9 cellular contexts compared by ENCODE assay signal in the genomic region with DNA sequence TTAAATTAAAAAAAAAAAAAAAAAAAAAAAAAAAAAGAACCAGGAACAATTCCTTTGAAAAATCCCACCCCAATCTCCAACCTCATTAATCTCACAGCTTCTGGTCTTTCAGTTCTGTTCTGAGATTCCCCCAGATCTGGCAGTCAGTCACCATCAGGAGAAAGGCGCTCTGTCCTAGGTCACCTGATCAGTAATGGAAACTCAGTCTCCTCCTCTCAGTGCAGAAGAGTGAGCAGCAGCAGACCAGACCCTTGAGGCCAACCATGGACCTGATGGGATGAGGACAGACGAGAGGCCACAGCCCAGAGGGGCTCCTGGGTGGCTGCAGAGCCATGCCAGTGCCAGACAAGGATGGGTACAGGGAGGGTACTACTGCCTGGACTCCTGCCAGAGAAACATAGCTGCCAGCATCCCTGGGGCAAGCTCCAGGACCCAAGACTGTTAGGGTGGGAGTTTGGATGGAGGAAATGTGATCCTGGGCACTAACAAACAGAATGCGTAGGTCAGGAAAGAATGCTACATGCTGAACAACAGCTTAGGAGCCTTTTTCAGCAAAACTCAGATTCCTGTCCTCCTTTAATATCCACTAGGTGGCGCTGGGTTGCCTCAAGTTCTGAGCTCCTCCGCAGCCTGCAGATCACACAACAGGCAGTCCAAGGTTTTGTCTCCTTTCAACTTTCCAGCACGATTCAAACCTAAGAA. TPM values are rescaled to one million over a fixed set of nuclear protein-coding genes. Genes with fewer than 3 reads are reported as not detected.
A peak's percentile ranks its signal among the peaks of the same experiment; 100 is the strongest.
DNase-seq lines count a peak whose midpoint lies in the region; ATAC-seq and TF ChIP-seq lines count a peak whose summit lies in the region.
"Had no signal": no experiment of that assay in that cellular context is flagged by ENCODE, and none has a peak within 500 bp of the region (broad histone marks: within the 10 kb centered on the region; RNA-seq: fewer than 3 reads in every experiment).

No MANE protein-coding gene starts in this region.

- H3K4me3 Mint-ChIP-seq in HFFc6 (no peak overlapping the region), memory B cell (no peak overlapping the region)
- no peak overlapping the region for H3K4me3 Mint-ChIP-seq in activated CD4-positive, alpha-beta memory T cell treated with anti-CD3 and anti-CD28 coated beads for 36 hours
- no peak overlapping the region for H3K4me3 Mint-ChIP-seq in stimulated activated naive B cell treated with anti-CD40 and anti-IgM and Interleukin-4, amounts not matched to agents 10 μg/mL and 1 μg/mL and 100 μg/mL, for 72 hours

- H3K4me1 ChIP-seq in effector memory CD4-positive, alpha-beta T cell (ENCODE audit: control insufficient read depth, insufficient read depth, low read length, poor library complexity, severe bottlenecking): no peaks in the 10 kb centered on the region

- intact Hi-C loops in activated CD4-positive, alpha-beta memory T cell treated with anti-CD3 and anti-CD28 coated beads for 36 hours (cut with micrococcal nuclease): loop anchor here (2.0 to 5.0 kb wide), 2 partner anchors 74 to 256 kb away; a partner anchor contains a TSS

- H3K27me3 ChIP-seq in effector memory CD4-positive, alpha-beta T cell (replicated peaks; ENCODE audit: control insufficient read depth, insufficient read depth, low read length, poor library complexity, severe bottlenecking): no peaks in the 10 kb centered on the region

- CTCF ChIA-PET in activated CD4-positive, alpha-beta memory T cell treated with anti-CD3 and anti-CD28 coated beads for 36 hours (lab: Charles Lee): interaction anchor here (0.6 to 7.0 kb wide), 48 partner anchors 9 to 543 kb away, joined by 3 to 66 read pairs (median 4); a partner anchor contains a TSS

- no peak overlapping the region for H3K4me3 ChIP-seq in effector memory CD4-positive, alpha-beta T cell (ENCODE audit: insufficient read depth, low read depth, low read length, poor library complexity, severe bottlenecking)

- no peak overlapping the region for H3K27ac ChIP-seq in effector memory CD4-positive, alpha-beta T cell (ENCODE audit: insufficient read depth, low read length, poor library complexity, severe bottlenecking)

- H3K9me3 ChIP-seq in effector memory CD4-positive, alpha-beta T cell (ENCODE audit: control insufficient read depth, low read length): no peaks in the 10 kb centered on the region

- H3K36me3 ChIP-seq in effector memory CD4-positive, alpha-beta T cell (ENCODE audit: control insufficient read depth, insufficient read depth, low read length): peaks cover 13% of the 10 kb centered on the region

- H3K36me3 Mint-ChIP-seq in HFFc6 (ENCODE audit: low read depth): peaks cover 13% of the 10 kb centered on the region; the same call in 1 of the 2 replicates
- peaks cover 14% of the 10 kb centered on the region for H3K36me3 Mint-ChIP-seq in activated CD4-positive, alpha-beta memory T cell treated with anti-CD3 and anti-CD28 coated beads for 36 hours
- peaks cover 6% of the 10 kb centered on the region for H3K36me3 Mint-ChIP-seq in memory B cell
- H3K36me3 Mint-ChIP-seq in stimulated activated naive B cell treated with anti-CD40 and anti-IgM and Interleukin-4, amounts not matched to agents 10 μg/mL and 1 μg/mL and 100 μg/mL, for 72 hours: peaks cover 30 to 54% of the 10 kb centered on the region in 2 donors

- H3K4me1 Mint-ChIP-seq in HFFc6 (ENCODE audit: low read depth) (peaks cover 20% of the 10 kb centered on the region), memory B cell (peaks cover 5% of the 10 kb centered on the region)
- no peaks in the 10 kb centered on the region for H3K4me1 Mint-ChIP-seq in activated CD4-positive, alpha-beta memory T cell treated with anti-CD3 and anti-CD28 coated beads for 36 hours (ENCODE audit: low read depth)
- no peaks in the 10 kb centered on the region for H3K4me1 Mint-ChIP-seq in stimulated activated naive B cell treated with anti-CD40 and anti-IgM and Interleukin-4, amounts not matched to agents 10 μg/mL and 1 μg/mL and 100 μg/mL, for 72 hours

- no peak overlapping the region; the same call in 1 of the 2 replicates for H3K27ac Mint-ChIP-seq in HFFc6
- H3K27ac Mint-ChIP-seq in activated CD4-positive, alpha-beta memory T cell treated with anti-CD3 and anti-CD28 coated beads for 36 hours: no peak overlapping the region
- H3K27ac Mint-ChIP-seq in memory B cell: no peak overlapping the region
- no peak overlapping the region for H3K27ac Mint-ChIP-seq in stimulated activated naive B cell treated with anti-CD40 and anti-IgM and Interleukin-4, amounts not matched to agents 10 μg/mL and 1 μg/mL and 100 μg/mL, for 72 hours

- POLR2A ChIA-PET in activated CD4-positive, alpha-beta memory T cell treated with anti-CD3 and anti-CD28 coated beads for 36 hours (lab: Charles Lee): interaction anchor here (0.6 to 1.2 kb wide), 3 partner anchors 10 to 21 kb away, joined by 3 read pairs; no protein-coding TSS in a partner anchor

- peak; percentile 79 for ATAC-seq in memory B cell (ENCODE audit: low read depth)
- ATAC-seq in stimulated activated naive B cell treated with anti-CD40 and anti-IgM and Interleukin-4, amounts not matched to agents 10 μg/mL and 1 μg/mL and 100 μg/mL, for 72 hours (replicated peaks): peak; percentile 82 to 90
- no peak for ATAC-seq in HG03432 (IDR thresholded peaks at IDR 0.05; ENCODE audit: unreplicated experiment)

- H3K27me3 Mint-ChIP-seq in HFFc6 (ENCODE audit: insufficient read depth): no peaks in the 10 kb centered on the region; the same call in none of the 2 replicates
- H3K27me3 Mint-ChIP-seq in activated CD4-positive, alpha-beta memory T cell treated with anti-CD3 and anti-CD28 coated beads for 36 hours: no peaks in the 10 kb centered on the region
- no peaks in the 10 kb centered on the region for H3K27me3 Mint-ChIP-seq in memory B cell
- H3K27me3 Mint-ChIP-seq in stimulated activated naive B cell treated with anti-CD40 and anti-IgM and Interleukin-4, amounts not matched to agents 10 μg/mL and 1 μg/mL and 100 μg/mL, for 72 hours: no peaks in the 10 kb centered on the region

- peak; percentile 94 for TF ChIP-seq CTCF in HFFc6 (IDR thresholded peaks at IDR 0.05)

- H3K9me3 Mint-ChIP-seq in HFFc6: no peaks in the 10 kb centered on the region
- no peaks in the 10 kb centered on the region for H3K9me3 Mint-ChIP-seq in activated CD4-positive, alpha-beta memory T cell treated with anti-CD3 and anti-CD28 coated beads for 36 hours
- H3K9me3 Mint-ChIP-seq in memory B cell: no peaks in the 10 kb centered on the region
- H3K9me3 Mint-ChIP-seq in stimulated activated naive B cell treated with anti-CD40 and anti-IgM and Interleukin-4, amounts not matched to agents 10 μg/mL and 1 μg/mL and 100 μg/mL, for 72 hours: no peaks in the 10 kb centered on the region

- DNase-seq in CD1c-positive myeloid dendritic cell (ENCODE audit: extremely low spot score): peak; percentile 78
- peak; percentile 73 for DNase-seq in HFFc6
- peak; percentile 61 for DNase-seq in NCI-H748 (lab: John Stamatoyannopoulos, UW; ENCODE audit: unreplicated experiment)
- peak; percentile 62 for DNase-seq in activated CD4-positive, alpha-beta memory T cell treated with anti-CD3 and anti-CD28 coated beads for 36 hours
- peak; percentile 5 to 34 (median 20) for DNase-seq in effector memory CD4-positive, alpha-beta T cell
- DNase-seq in memory B cell (ENCODE audit: low spot score in 2 of 2): peak; percentile 48 to 55
- peak; percentile 36 for DNase-seq in stimulated activated naive B cell treated with anti-CD40 and anti-IgM and Interleukin-4, amounts not matched to agents 10 μg/mL and 1 μg/mL and 100 μg/mL, for 72 hours

RNA-seq across cellular contexts. Expression of a gene that starts 28.7 kb away (rescaled TPM):
- total RNA-seq in HFFc6 (2021; fragmentation: NEBNext Ultra II Directional; extraction: Animal tissue kit (Norgen Biotek cat#: 25700)): 100 to 1,000 TPM in 2 of 6 experiments, 10 to 100 TPM in 4; 92.3 to 104 (median 96.9) TPM
- total RNA-seq in activated CD4-positive, alpha-beta memory T cell treated with anti-CD3 and anti-CD28 coated beads for 36 hours: 10 to 100 TPM; 53.1 to 58.7 TPM

RNA-seq across cellular contexts. Expression of a gene that starts 31.7 kb away (rescaled TPM):
- total RNA-seq in HFFc6 (2021; fragmentation: NEBNext Ultra II Directional; extraction: Animal tissue kit (Norgen Biotek cat#: 25700)): 10 to 100 TPM; 33.9 to 40.9 (median 37.1) TPM
- total RNA-seq in activated CD4-positive, alpha-beta memory T cell treated with anti-CD3 and anti-CD28 coated beads for 36 hours: 10 to 100 TPM; 36.6 to 42.9 TPM

RNA-seq across cellular contexts. Expression of a gene that starts 34.3 kb away (rescaled TPM):
- total RNA-seq in HFFc6 (2021; fragmentation: NEBNext Ultra II Directional; extraction: Animal tissue kit (Norgen Biotek cat#: 25700)): 10 to 100 TPM; 54.9 to 65.8 (median 60.0) TPM
- under 1 TPM in 1 of 2 experiments, not detected in 1; 0.43 TPM for total RNA-seq in activated CD4-positive, alpha-beta memory T cell treated with anti-CD3 and anti-CD28 coated beads for 36 hours

RNA-seq across cellular contexts. Expression of a gene that starts 45.7 kb away (rescaled TPM):
- total RNA-seq in HFFc6 (2021; fragmentation: NEBNext Ultra II Directional; extraction: Animal tissue kit (Norgen Biotek cat#: 25700)): not detected
- not detected for total RNA-seq in activated CD4-positive, alpha-beta memory T cell treated with anti-CD3 and anti-CD28 coated beads for 36 hours
- total RNA-seq: temporal lobe had no signal

RNA-seq across cellular contexts. Expression of a gene that starts 53.1 kb away (rescaled TPM):
- 10 to 100 TPM; 40.3 to 53.1 (median 44.0) TPM for total RNA-seq in HFFc6 (2021; fragmentation: NEBNext Ultra II Directional; extraction: Animal tissue kit (Norgen Biotek cat#: 25700))
- total RNA-seq in activated CD4-positive, alpha-beta memory T cell treated with anti-CD3 and anti-CD28 coated beads for 36 hours: 10 to 100 TPM; 48.5 to 51.1 TPM

Comparison
In these comparisons a context has a peak if more than half of its experiments do, and no peak if none do; other contexts are left out.
1. DNase-seq: peak in every context shown above with its lines; median percentile 78 in CD1c-positive myeloid dendritic cell; 73 in HFFc6; 62 in activated CD4-positive, alpha-beta memory T cell treated with anti-CD3 and anti-CD28 coated beads for 36 hours; 61 in NCI-H748; 52 in memory B cell; 36 in stimulated activated naive B cell treated with anti-CD40 and anti-IgM and Interleukin-4, amounts not matched to agents 10 μg/mL and 1 μg/mL and 100 μg/mL, for 72 hours; 20 in effector memory CD4-positive, alpha-beta T cell.
2. RNA of a gene that starts 34.3 kb away (total RNA-seq): 54.9 to 65.8 TPM in HFFc6; 0.43 TPM in activated CD4-positive, alpha-beta memory T cell treated with anti-CD3 and anti-CD28 coated beads for 36 hours; every median in the first group is over 10 times any median in the second.